Comparison of ENCODE assay signal across 8 cellular contexts in genomic region chr19:3544742-3545668, GRCh38. TPM values are rescaled to one million over a fixed set of nuclear protein-coding genes. Genes with fewer than 3 reads are reported as not detected.
DNase-seq lines count a peak whose midpoint lies in the region; ATAC-seq and TF ChIP-seq lines count a peak whose summit lies in the region.

No MANE protein-coding gene starts in this region.

- CTCF ChIA-PET in A673 (lab: Charles Lee) = interaction anchor here (0.6 to 0.8 kb wide), 3 partner anchors 12 to 40 kb away, joined by 5 to 7 read pairs (median 6); no protein-coding TSS in a partner anchor
- CTCF ChIA-PET in RWPE1 (lab: Yijun Ruan, JAX) = interaction anchor here (0.6 to 1.5 kb wide), 11 partner anchors 9 to 401 kb away, joined by 3 to 14 read pairs (median 5); partner anchors contain the start of gene MFSD12

- ATAC-seq in omental fat pad (ENCODE audit: low FRiP score) (no peak), GM21447 (IDR thresholded peaks at IDR 0.05; ENCODE audit: unreplicated experiment) (no peak)

- H3K27me3 ChIP-seq in A673 (replicated peaks; ENCODE audit: insufficient read depth, low read depth, low read length, poor library complexity) (no peaks in the 10 kb centered on the region), testis (no peaks in the 10 kb centered on the region)

- H3K27ac ChIP-seq in A673 (ENCODE audit: low read depth, low read length, poor library complexity, severe bottlenecking) (no peak overlapping the region), RWPE1 (peak overlapping the region; percentile 64), testis (no peak overlapping the region)

- H3K4me1 ChIP-seq in A673 (ENCODE audit: insufficient read depth, low read length, poor library complexity, severe bottlenecking) = no peaks in the 10 kb centered on the region
- no peaks in the 10 kb centered on the region for H3K4me1 ChIP-seq in testis

- H3K4me3 ChIP-seq in A673 (ENCODE audit: low read depth, low read length, poor library complexity, severe bottlenecking) = no peak overlapping the region
- no peak overlapping the region for H3K4me3 ChIP-seq in foreskin fibroblast (ENCODE audit: low read depth in 1 of 2, low read length in 2 of 2)
- no peak overlapping the region for H3K4me3 ChIP-seq in testis

- DNase-seq in A673 (ENCODE audit: low spot score) (peak; percentile 61), GM20000 (ENCODE audit: low spot score) (peak; percentile 93), RWPE1 (ENCODE audit: low spot score) (peak; percentile 43), activated gamma-delta T cell (lab: John Stamatoyannopoulos, UW) (peak; percentile 49), foreskin fibroblast (peak in 1 of 2 donors; percentile 73), omental fat pad (ENCODE audit: low spot score) (peak; percentile 87), testis (peak; percentile 70)

- H3K9me3 ChIP-seq in A673 (ENCODE audit: low read depth, low read length, poor library complexity, severe bottlenecking) (no peaks in the 10 kb centered on the region), testis (no peaks in the 10 kb centered on the region)

- BruUV-seq in A673 (replicated peaks; lab: Mats Ljungman, UMichigan) = no TSS peak

- peak; percentile 97 for TF ChIP-seq CTCF in A673 (conservative IDR thresholded peaks at IDR 0.05; ENCODE audit: low read depth, low read length)
- peak; percentile 95 for TF ChIP-seq CTCF in GM20000 (IDR thresholded peaks at IDR 0.05; ENCODE audit: extremely low read depth, missing control alignments)
- peak; percentile 93 for TF ChIP-seq CTCF in RWPE1 (conservative IDR thresholded peaks at IDR 0.05; ENCODE audit: low read depth)
- peak; percentile 89 for TF ChIP-seq CTCF in foreskin fibroblast (IDR thresholded peaks at IDR 0.05; ENCODE audit: low read depth, low read length)
- peak in 1 of 3 donors; percentile 47 for TF ChIP-seq CTCF in omental fat pad (IDR thresholded peaks at IDR 0.05)
- TF ChIP-seq CTCF in testis (IDR thresholded peaks at IDR 0.05) = peak; percentile 78 to 89 (median 84)

- 67 to 74% methylated on average over 16 to 30 of the region's 30 CpGs for WGBS in testis, 2 donors

- H3K36me3 ChIP-seq in A673 (ENCODE audit: insufficient read depth, low read length, poor library complexity, severe bottlenecking) (peaks cover 14% of the 10 kb centered on the region), testis (ENCODE audit: low read depth, missing control alignments) (no peaks in the 10 kb centered on the region)

- TF ChIP-seq POLR2A in testis (IDR thresholded peaks at IDR 0.05) = no peak

- POLR2A ChIA-PET in A673 (lab: Charles Lee; ENCODE audit: low non-redundant PET) (interaction anchor here (0.6 kb wide), 2 partner anchors 46 to 133 kb away, joined by 4 to 8 read pairs; no protein-coding TSS in a partner anchor), RWPE1 (lab: Yijun Ruan, JAX; ENCODE audit: low non-redundant PET) (no interaction called here)

- intact Hi-C loops in A673 (cut with micrococcal nuclease; ENCODE audit: unreplicated experiment) (loop anchor here (10.0 kb wide), 1 partner anchor 160 kb away; the partner anchor contains the start of genes PIP5K1C and TJP3), testis (cut with DNase I; ENCODE audit: low total_unique reads) (no loop called here)

RNA-seq across cellular contexts. Expression of gene TEKTIP1, which starts 6.0 kb away (rescaled TPM):
- total RNA-seq in A673 (2021) = 4.2 and 7.7 TPM in 2 replicates
- 1 to 10 TPM in 1 of 4 donors, not detected in 3; 1.4 TPM for total RNA-seq in omental fat pad
- 10 to 100 TPM; 35.8 to 55.9 TPM for total RNA-seq in testis
- polyA plus RNA-seq in testis (ENCODE audit: insufficient read depth, low read depth, low replicate concordance) = 68.2 TPM

RNA-seq across cellular contexts. Expression of gene MFSD12, which starts 12.4 kb away (rescaled TPM):
- total RNA-seq in A673 (2021) (44.7 and 48.2 TPM in 2 replicates), omental fat pad (100 to 1,000 TPM in 1 of 4 donors, 10 to 100 TPM in 3; 27.7 to 127 (median 53.3) TPM), testis (10 to 100 TPM; 83.9 to 95.1 TPM)
- 32.8 TPM for polyA plus RNA-seq in testis (ENCODE audit: insufficient read depth, low read depth, low replicate concordance)

RNA-seq across cellular contexts. Expression of gene HMG20B, which starts 27.7 kb away (rescaled TPM):
- total RNA-seq in A673 (2021) = 53.9 and 71.5 TPM in 2 replicates
- total RNA-seq in omental fat pad = 10 to 100 TPM; 60.4 to 95.8 (median 66.5) TPM
- total RNA-seq in testis = 100 to 1,000 TPM; 108 to 129 TPM
- polyA plus RNA-seq in testis (ENCODE audit: insufficient read depth, low read depth, low replicate concordance) = 66.2 TPM

RNA-seq across cellular contexts. Expression of gene FZR1, which starts 38.9 kb away (rescaled TPM):
- total RNA-seq in A673 (2021) = 87.4 and 87.5 TPM in 2 replicates
- total RNA-seq in omental fat pad = 10 to 100 TPM; 10.0 to 33.1 (median 15.3) TPM
- 10 to 100 TPM; 91.2 to 95.1 TPM for total RNA-seq in testis
- polyA plus RNA-seq in testis (ENCODE audit: insufficient read depth, low read depth, low replicate concordance) = 123 TPM

RNA-seq across cellular contexts. Expression of gene GIPC3, which starts 40.3 kb away (rescaled TPM):
- 0.34 and 1.2 TPM in 2 replicates for total RNA-seq in A673 (2021)
- 1 to 10 TPM in 2 of 4 donors, under 1 TPM in 2; 0.56 to 3.0 (median 1.0) TPM for total RNA-seq in omental fat pad
- under 1 TPM; 0.50 to 0.87 TPM for total RNA-seq in testis
- 1.5 TPM for polyA plus RNA-seq in testis (ENCODE audit: insufficient read depth, low read depth, low replicate concordance)
